ENCODE assay signal across 9 cellular contexts in genomic region chrX:108584617-108585211, GRCh38.
DNase-seq lines count a peak whose midpoint lies in the region; ATAC-seq and TF ChIP-seq lines count a peak whose summit lies in the region.
"Had no signal": no experiment of that assay in that cellular context is flagged by ENCODE, and none has a peak within 500 bp of the region (broad histone marks: within the 10 kb centered on the region; RNA-seq: fewer than 3 reads in every experiment).

No MANE protein-coding gene starts in this region.

- H3K27me3 Mint-ChIP-seq in activated CD8-positive, alpha-beta memory T cell treated with anti-CD3 and anti-CD28 coated beads, Interleukin-2, amount 10 ng/mL, durations not matched to agents 7 days and 5 days = no peaks in the 10 kb centered on the region

- H3K27ac Mint-ChIP-seq in activated CD8-positive, alpha-beta memory T cell treated with anti-CD3 and anti-CD28 coated beads, Interleukin-2, amount 10 ng/mL, durations not matched to agents 7 days and 5 days = no peak overlapping the region

- no peaks in the 10 kb centered on the region for H3K79me2 ChIP-seq in DOHH2 (ENCODE audit: control insufficient read depth, low read length)

- TF ChIP-seq CTCF in DOHH2 (IDR thresholded peaks at IDR 0.05; ENCODE audit: low read depth, low read length, poor library complexity, severe bottlenecking) (peak; percentile 23), astrocyte of the spinal cord (IDR thresholded peaks at IDR 0.05; ENCODE audit: low read depth, low read length) (peak; percentile 22), coronary artery (IDR thresholded peaks at IDR 0.05) (no peak)

- no peaks in the 10 kb centered on the region for H3K9me3 Mint-ChIP-seq in activated CD8-positive, alpha-beta memory T cell treated with anti-CD3 and anti-CD28 coated beads, Interleukin-2, amount 10 ng/mL, durations not matched to agents 7 days and 5 days (ENCODE audit: low read depth)

- H3K27ac ChIP-seq in DOHH2 (ENCODE audit: low read depth, low read length) (no peak overlapping the region), coronary artery (no peak overlapping the region)

- H3K9me2 ChIP-seq in DOHH2 (replicated peaks; ENCODE audit: control insufficient read depth, low read length) = no peaks in the 10 kb centered on the region

- H3K36me3 ChIP-seq in DOHH2 (ENCODE audit: control insufficient read depth, low read length) = no peaks in the 10 kb centered on the region

- CTCF ChIA-PET in activated CD8-positive, alpha-beta memory T cell treated with anti-CD3 and anti-CD28 coated beads, Interleukin-2, amount 10 ng/mL, durations not matched to agents 7 days and 5 days (lab: Charles Lee) = no interaction called here

- no peaks in the 10 kb centered on the region for H3F3A ChIP-seq in DOHH2 (ENCODE audit: control insufficient read depth, insufficient read depth)

- no peaks in the 10 kb centered on the region for H3K27me3 ChIP-seq in DOHH2 (ENCODE audit: control insufficient read depth, low read length)

- H3K36me3 Mint-ChIP-seq in activated CD8-positive, alpha-beta memory T cell treated with anti-CD3 and anti-CD28 coated beads, Interleukin-2, amount 10 ng/mL, durations not matched to agents 7 days and 5 days = no peaks in the 10 kb centered on the region

- DNase-seq in astrocyte of the spinal cord (ENCODE audit: low read depth, low spot score) (no peak), lung microvascular endothelial cell (ENCODE audit: low read depth in 2 of 2) (peak; percentile 24 to 34), coronary artery (ENCODE audit: low spot score) (no peak)
- DNase-seq in activated CD8-positive, alpha-beta memory T cell treated with anti-CD3 and anti-CD28 coated beads, Interleukin-2, amount 10 ng/mL, durations not matched to agents 7 days and 5 days = no peak
- DNase-seq: activated CD4-positive, alpha-beta T cell treated with anti-CD3 and anti-CD28 coated beads, Interleukin-2, amount 50 U/mL, for 48 hours had no signal

- H3K4me3 ChIP-seq in DOHH2 (ENCODE audit: low read length) (no peak overlapping the region), astrocyte of the spinal cord (ENCODE audit: low read depth, low read length) (no peak overlapping the region), coronary artery (no peak overlapping the region)

- no peak overlapping the region for H3K4me2 ChIP-seq in DOHH2 (ENCODE audit: low read length)

- no peaks in the 10 kb centered on the region for H3K9me3 ChIP-seq in DOHH2 (ENCODE audit: control insufficient read depth, insufficient read depth, low read length)

- in situ Hi-C loops in astrocyte of the spinal cord (cut with HindIII; ENCODE audit: low sequenced_read_pairs) = no loop called here

- ATAC-seq in HG03354 (IDR thresholded peaks at IDR 0.05; ENCODE audit: poor library complexity, severe bottlenecking, unreplicated experiment) (peak; percentile 73), HG03439 (IDR thresholded peaks at IDR 0.05; ENCODE audit: unreplicated experiment) (no peak), HG02610 (IDR thresholded peaks at IDR 0.05; ENCODE audit: unreplicated experiment) (no peak)
- ATAC-seq in activated CD8-positive, alpha-beta memory T cell treated with anti-CD3 and anti-CD28 coated beads, Interleukin-2, amount 10 ng/mL, durations not matched to agents 7 days and 5 days = no peak

- H4K20me1 ChIP-seq in DOHH2 (ENCODE audit: control insufficient read depth, insufficient read depth, low read depth, low read length) = no peaks in the 10 kb centered on the region

- no peaks in the 10 kb centered on the region for H3K4me1 ChIP-seq in DOHH2 (ENCODE audit: control insufficient read depth, low read length)

- H3K4me1 Mint-ChIP-seq in activated CD8-positive, alpha-beta memory T cell treated with anti-CD3 and anti-CD28 coated beads, Interleukin-2, amount 10 ng/mL, durations not matched to agents 7 days and 5 days = no peaks in the 10 kb centered on the region

- H3K4me3 Mint-ChIP-seq in activated CD8-positive, alpha-beta memory T cell treated with anti-CD3 and anti-CD28 coated beads, Interleukin-2, amount 10 ng/mL, durations not matched to agents 7 days and 5 days = no peak overlapping the region

Comparison
In these comparisons a context has a peak if more than half of its experiments do, and no peak if none do; other contexts are left out.
1. DNase-seq: peak in lung microvascular endothelial cell (2 of 2); none in astrocyte of the spinal cord (single experiment), coronary artery (single experiment) and activated CD8-positive, alpha-beta memory T cell treated with anti-CD3 and anti-CD28 coated beads, Interleukin-2, amount 10 ng/mL, durations not matched to agents 7 days and 5 days (single experiment).